Comparison of ENCODE assay signal across 30 cellular contexts in genomic region chr2:129707800-129708199, GRCh38.
"Had no signal": no experiment of that assay in that cellular context is flagged by ENCODE, and none has a peak within 500 bp of the region (broad histone marks: within the 10 kb centered on the region; RNA-seq: fewer than 3 reads in every experiment).

No MANE protein-coding gene starts in this region.

- ATAC-seq: activated CD8-positive, alpha-beta T cell treated with anti-CD3 and anti-CD28 coated beads, Interleukin-2, amount 10 ng/mL, durations not matched to agents 7 days and 5 days; activated naive CD4-positive, alpha-beta T cell treated with anti-CD3 and anti-CD28 coated beads, Interleukin-2, amount 50 U/mL, for 72 hours; activated T-cell treated with anti-CD3 and anti-CD28 coated beads, Interleukin-2, amount 50 U/mL, for 4 hours; body of pancreas; PC-3 had no signal

- H3K9me3 Mint-ChIP-seq: activated naive CD4-positive, alpha-beta T cell treated with anti-CD3 and anti-CD28 coated beads for 36 hours; activated T-cell treated with anti-CD3 and anti-CD28 coated beads, Interleukin-2, amount 50 U/mL, for 4 hours; activated T-helper 1 cell treated with anti-CD3 and anti-CD28 coated beads, Interleukin-12 subunit alpha, Interleukin-12 subunit beta, Interleukin-2, Interleukin-4 antibody, amounts not matched to agents 30 ng/mL and 10 ng/mL and 1 ng/mL, durations not matched to agents 14 hours and 24 hours and 36 hours had no signal

- H3K36me3 ChIP-seq: adrenal gland, breast epithelium, Peyer's patch, WERI-Rb-1 had no signal

- H3K4me3 Mint-ChIP-seq: activated CD8-positive, alpha-beta T cell treated with anti-CD3 and anti-CD28 coated beads, Interleukin-2, amount 10 ng/mL, durations not matched to agents 7 days and 5 days; activated naive CD4-positive, alpha-beta T cell treated with anti-CD3 and anti-CD28 coated beads for 36 hours; activated T-cell treated with anti-CD3 and anti-CD28 coated beads, Interleukin-2, amount 50 U/mL, for 4 hours; activated T-helper 1 cell treated with anti-CD3 and anti-CD28 coated beads, Interleukin-12 subunit alpha, Interleukin-12 subunit beta, Interleukin-2, Interleukin-4 antibody, amounts not matched to agents 30 ng/mL and 10 ng/mL and 1 ng/mL, durations not matched to agents 14 hours and 24 hours and 36 hours had no signal

- H3K27me3 ChIP-seq: adrenal gland, body of pancreas, breast epithelium, Peyer's patch had no signal

- H3K27ac Mint-ChIP-seq: activated CD8-positive, alpha-beta T cell treated with anti-CD3 and anti-CD28 coated beads, Interleukin-2, amount 10 ng/mL, durations not matched to agents 7 days and 5 days; activated naive CD4-positive, alpha-beta T cell treated with anti-CD3 and anti-CD28 coated beads for 36 hours; activated naive CD4-positive, alpha-beta T cell treated with anti-CD3 and anti-CD28 coated beads, Interleukin-2, amount 50 U/mL, for 72 hours; activated T-helper 1 cell treated with anti-CD3 and anti-CD28 coated beads, Interleukin-12 subunit alpha, Interleukin-12 subunit beta, Interleukin-2, Interleukin-4 antibody, amounts not matched to agents 30 ng/mL and 10 ng/mL and 1 ng/mL, durations not matched to agents 14 hours and 24 hours and 36 hours had no signal

- FAIRE-seq: astrocyte had no signal

- H3K27ac ChIP-seq: adrenal gland, body of pancreas, breast epithelium, Peyer's patch, WERI-Rb-1 had no signal

- DNase-seq: activated CD4-positive, alpha-beta T cell treated with anti-CD3 and anti-CD28 coated beads for 1 hour; activated CD4-positive, alpha-beta T cell treated with anti-CD3 and anti-CD28 coated beads for 48 hours; activated CD4-positive, alpha-beta T cell treated with anti-CD3 and anti-CD28 coated beads, Interleukin-2, amount 50 U/mL, for 48 hours; activated CD4-positive, CD25-positive, alpha-beta regulatory T cell; activated CD8-positive, alpha-beta T cell treated with anti-CD3 and anti-CD28 coated beads, Interleukin-2, amount 10 ng/mL, durations not matched to agents 7 days and 5 days; activated gamma-delta T cell treated with Interleukin-2 at 50 U/mL for 16 hours; activated naive CD4-positive, alpha-beta T cell treated with anti-CD3 and anti-CD28 coated beads for 36 hours; activated T-cell treated with anti-CD3 and anti-CD28 coated beads, Interleukin-2, amount 50 U/mL, for 4 hours; adrenal gland; body of pancreas; Karpas-422; NCI-H1105; NCI-H1417 treated with DMSO at 0.1 percent for 48 hours; NCI-H1694; NCI-H1930; NCI-H345; NCI-H524 treated with DMSO at 0.1 percent for 48 hours; NK-92 treated with Interleukin-12 subunit alpha and Interleukin-12 subunit beta, amount 100 ng/mL, for 24 hours; PC-3; Peyer's patch; RPMI8226; SW 1271; T-helper 1 cell; T-helper 2 cell; T-helper 9 cell; WERI-Rb-1 had no signal

- H3K9me3 ChIP-seq: adrenal gland, body of pancreas, breast epithelium, Peyer's patch had no signal

- H3K4me1 ChIP-seq: adrenal gland, body of pancreas, breast epithelium, Peyer's patch had no signal

- H3K4me3 ChIP-seq: adrenal gland, body of pancreas, breast epithelium, Peyer's patch had no signal
